7 cellular contexts compared by ENCODE assay signal in the genomic region with DNA sequence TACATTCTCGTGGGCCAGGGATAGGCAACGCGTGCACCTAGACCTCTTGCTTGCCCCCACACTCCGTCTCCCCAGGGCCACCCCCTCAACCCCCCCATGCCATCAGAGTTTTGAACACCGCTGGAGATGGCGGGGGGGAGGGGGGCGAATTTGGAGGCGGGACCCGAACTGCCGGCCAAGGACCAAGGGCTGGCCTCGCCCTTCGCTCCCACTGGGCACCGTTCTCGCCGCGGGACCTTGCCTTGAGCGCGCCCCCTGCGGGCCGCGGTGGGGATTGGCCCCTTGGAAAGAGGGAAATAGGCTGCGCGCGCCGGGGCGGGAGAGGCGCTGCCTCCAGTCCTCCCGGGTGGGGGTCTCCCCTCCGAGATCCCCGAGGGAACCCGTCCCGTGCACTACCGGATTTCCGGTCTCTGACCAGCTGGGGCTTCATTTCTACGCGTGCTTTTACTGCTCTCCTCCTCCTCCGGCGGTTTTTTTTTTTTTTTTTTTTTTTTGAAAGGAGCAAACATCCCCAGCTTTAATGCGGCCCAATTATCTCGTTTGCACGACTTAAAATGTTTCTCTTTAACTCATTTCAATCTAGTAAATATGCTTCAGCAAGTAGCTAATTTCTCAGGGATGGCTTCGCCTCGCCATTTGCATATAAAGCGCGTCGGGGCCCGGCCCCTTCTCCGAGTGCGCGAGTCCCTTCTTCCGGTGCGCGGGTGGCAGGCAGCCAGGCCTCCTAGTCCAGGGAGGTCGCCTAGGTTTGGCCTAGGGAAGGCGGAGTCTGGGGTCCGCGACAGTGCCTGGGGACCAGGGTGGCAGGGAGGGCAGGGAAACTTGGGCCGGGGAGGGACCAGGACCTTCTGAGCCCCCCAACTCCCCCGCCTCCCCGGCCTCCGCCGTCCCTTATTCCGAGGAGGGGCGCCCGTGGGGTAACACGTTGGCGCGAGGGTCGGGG. TPM values are rescaled to one million over a fixed set of nuclear protein-coding genes. Genes with fewer than 3 reads are reported as not detected.
DNase-seq lines count a peak whose midpoint lies in the region; ATAC-seq and TF ChIP-seq lines count a peak whose summit lies in the region.

No MANE protein-coding gene starts in this region.

- H3K36me3 ChIP-seq in MG63 = no peaks in the 10 kb centered on the region

- POLR2A ChIA-PET in activated CD4-positive, alpha-beta T cell treated with anti-CD3 and anti-CD28 coated beads, Interleukin-2, amount 10 ng/mL, durations not matched to agents 7 days and 5 days (lab: Charles Lee) = no interaction called here

- H3K9me3 ChIP-seq in MG63 = no peaks in the 10 kb centered on the region

- H3K4me1 Mint-ChIP-seq in activated CD4-positive, alpha-beta T cell treated with anti-CD3 and anti-CD28 coated beads, Interleukin-2, amount 10 ng/mL, durations not matched to agents 7 days and 5 days = peaks cover 2% of the 10 kb centered on the region
- H3K4me1 Mint-ChIP-seq in neural crest cell = peaks cover 52% of the 10 kb centered on the region

- H3K4me3 Mint-ChIP-seq in activated CD4-positive, alpha-beta T cell treated with anti-CD3 and anti-CD28 coated beads, Interleukin-2, amount 10 ng/mL, durations not matched to agents 7 days and 5 days = peak overlapping the region; percentile 19
- peak overlapping the region; percentile 91 for H3K4me3 Mint-ChIP-seq in neural crest cell

- no peak overlapping the region for H3K27ac Mint-ChIP-seq in activated CD4-positive, alpha-beta T cell treated with anti-CD3 and anti-CD28 coated beads, Interleukin-2, amount 10 ng/mL, durations not matched to agents 7 days and 5 days
- peak overlapping the region; percentile 62 for H3K27ac Mint-ChIP-seq in neural crest cell (ENCODE audit: unreplicated experiment)

- H3K27me3 ChIP-seq in MG63 = peaks cover 14% of the 10 kb centered on the region; the same call in 1 of the 2 replicates

- peaks cover 68% of the 10 kb centered on the region for H3K27me3 Mint-ChIP-seq in activated CD4-positive, alpha-beta T cell treated with anti-CD3 and anti-CD28 coated beads, Interleukin-2, amount 10 ng/mL, durations not matched to agents 7 days and 5 days
- H3K27me3 Mint-ChIP-seq in neural crest cell (ENCODE audit: low read depth) = peaks cover 69% of the 10 kb centered on the region

- CTCF ChIA-PET in activated CD4-positive, alpha-beta T cell treated with anti-CD3 and anti-CD28 coated beads, Interleukin-2, amount 10 ng/mL, durations not matched to agents 7 days and 5 days (lab: Charles Lee) = interaction anchor here (0.5 to 0.6 kb wide), 2 partner anchors 18 to 83 kb away, joined by 4 to 6 read pairs; no protein-coding TSS in a partner anchor

- H3K4me3 ChIP-seq in MG63 (peak overlapping the region; percentile 41), foreskin fibroblast (ENCODE audit: low read depth in 1 of 2, low read length in 2 of 2) (peak overlapping the region; percentile 26 to 53)

- peak; percentile 76 for TF ChIP-seq CTCF in foreskin fibroblast (IDR thresholded peaks at IDR 0.05; ENCODE audit: low read depth, low read length)
- peak; percentile 80 for TF ChIP-seq CTCF in neural crest cell (conservative IDR thresholded peaks at IDR 0.05)

- H3K36me3 Mint-ChIP-seq in activated CD4-positive, alpha-beta T cell treated with anti-CD3 and anti-CD28 coated beads, Interleukin-2, amount 10 ng/mL, durations not matched to agents 7 days and 5 days (ENCODE audit: low read depth) = no peaks in the 10 kb centered on the region
- no peaks in the 10 kb centered on the region for H3K36me3 Mint-ChIP-seq in neural crest cell (ENCODE audit: low read depth)

- no peaks in the 10 kb centered on the region for H3K9me3 Mint-ChIP-seq in activated CD4-positive, alpha-beta T cell treated with anti-CD3 and anti-CD28 coated beads, Interleukin-2, amount 10 ng/mL, durations not matched to agents 7 days and 5 days
- H3K9me3 Mint-ChIP-seq in neural crest cell = no peaks in the 10 kb centered on the region

- ATAC-seq in GM19328 (IDR thresholded peaks at IDR 0.05; ENCODE audit: unreplicated experiment) (no peak), HG02885 (IDR thresholded peaks at IDR 0.05; ENCODE audit: poor library complexity, unreplicated experiment) (no peak)

- DNase-seq in ELR (ENCODE audit: low read depth) = peak; percentile 72
- peak; percentile 75 for DNase-seq in MG63
- DNase-seq in activated CD4-positive, alpha-beta T cell treated with anti-CD3 and anti-CD28 coated beads, Interleukin-2, amount 10 ng/mL, durations not matched to agents 7 days and 5 days = peak; percentile 15
- DNase-seq in foreskin fibroblast = peak; percentile 34 to 72
- peak; percentile 89 for DNase-seq in neural crest cell (ENCODE audit: low read depth, low spot score)

RNA-seq across cellular contexts. Expression of gene GBX2, which starts 10.1 kb away (rescaled TPM):
- total RNA-seq in MG63 (2014; rRNA removed; shearing (Covaris generic); ENCODE audit: low replicate concordance) = 0.94 TPM in 1 of 2 replicates, not detected in the other
- not detected for total RNA-seq in activated CD4-positive, alpha-beta T cell treated with anti-CD3 and anti-CD28 coated beads, Interleukin-2, amount 10 ng/mL, durations not matched to agents 7 days and 5 days
- total RNA-seq in neural crest cell = 21.3 and 21.9 TPM in 2 replicates

Comparison
In these comparisons a context has a peak if more than half of its experiments do, and no peak if none do; other contexts are left out.
1. DNase-seq: peak in every context shown above with its lines; median percentile 89 in neural crest cell; 75 in MG63; 72 in ELR; 53 in foreskin fibroblast; 15 in activated CD4-positive, alpha-beta T cell treated with anti-CD3 and anti-CD28 coated beads, Interleukin-2, amount 10 ng/mL, durations not matched to agents 7 days and 5 days.
2. RNA of gene GBX2, which starts 10.1 kb away (total RNA-seq): 21.3 to 21.9 TPM in neural crest cell; 0.94 TPM in MG63 and not detected in activated CD4-positive, alpha-beta T cell treated with anti-CD3 and anti-CD28 coated beads, Interleukin-2, amount 10 ng/mL, durations not matched to agents 7 days and 5 days; every median in the first group is over 10 times any median in the second.